11 cellular contexts compared by ENCODE assay signal in the genomic region with DNA sequence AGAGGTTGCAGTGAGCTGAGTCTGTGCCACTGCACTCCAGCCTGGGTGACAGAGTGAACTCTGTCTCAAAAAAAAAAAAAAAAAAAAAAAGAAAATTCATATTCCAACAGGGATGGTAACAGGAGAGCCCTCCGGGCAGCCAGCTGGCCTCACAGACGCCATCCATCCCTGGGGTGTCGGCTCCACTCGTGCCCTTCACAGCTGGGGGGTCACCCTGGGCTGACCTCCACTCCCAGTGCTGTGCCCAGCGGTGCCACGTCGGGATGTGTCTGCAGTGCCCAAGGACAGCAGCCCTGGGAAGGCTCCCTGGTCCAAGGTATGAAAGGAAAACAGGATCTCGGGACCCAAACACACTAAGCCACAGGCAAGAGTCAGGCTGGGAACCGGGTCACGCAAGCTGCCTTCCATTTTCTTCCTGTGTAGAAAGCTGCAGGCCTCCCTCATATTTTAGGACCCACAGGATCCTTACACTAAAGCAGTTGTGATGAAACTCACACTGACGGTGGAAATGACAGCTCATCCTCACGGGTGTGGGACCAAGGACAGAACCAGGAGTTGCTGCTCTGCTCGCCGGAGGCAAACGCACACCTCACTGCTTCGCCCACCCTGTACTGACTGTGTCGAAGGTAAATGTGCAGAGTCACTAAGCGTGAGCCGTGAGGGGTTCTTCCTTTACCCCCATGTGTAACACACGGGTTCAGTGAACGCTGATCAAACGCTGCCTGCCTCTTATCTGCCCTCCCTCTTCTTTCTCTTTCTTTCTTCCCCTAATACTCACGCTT. TPM values are rescaled to one million over a fixed set of nuclear protein-coding genes. Genes with fewer than 3 reads are reported as not detected.
A peak's percentile ranks its signal among the peaks of the same experiment; 100 is the strongest.
DNase-seq lines count a peak whose midpoint lies in the region; ATAC-seq and TF ChIP-seq lines count a peak whose summit lies in the region.
"Had no signal": no experiment of that assay in that cellular context is flagged by ENCODE, and none has a peak within 500 bp of the region (broad histone marks: within the 10 kb centered on the region; RNA-seq: fewer than 3 reads in every experiment).

No MANE protein-coding gene starts in this region.

- H3K27me3 ChIP-seq in heart right ventricle (no peaks in the 10 kb centered on the region), iPS-20b (ENCODE audit: insufficient read depth, low read length) (no peaks in the 10 kb centered on the region)

- no peaks in the 10 kb centered on the region for H3K9me3 Mint-ChIP-seq in activated T-cell treated with anti-CD3 and anti-CD28 coated beads, Interleukin-2, amount 50 U/mL, for 24 hours
- H3K9me3 Mint-ChIP-seq in stimulated activated naive CD8-positive, alpha-beta T cell treated with anti-CD3 and anti-CD28 coated beads, Interleukin-15, Interleukin-2, amounts not matched to agents 100 ng/mL and 50 ng/mL, for 24 hours = no peaks in the 10 kb centered on the region

- H3K9me3 ChIP-seq in heart right ventricle (no peaks in the 10 kb centered on the region), iPS-20b (ENCODE audit: insufficient read depth, low read depth, low read length) (no peaks in the 10 kb centered on the region)

- ATAC-seq in heart right ventricle (no peak), left cardiac atrium (no peak)
- ATAC-seq: PC-3 had no signal

- H3K4me3 Mint-ChIP-seq in activated T-cell treated with anti-CD3 and anti-CD28 coated beads, Interleukin-2, amount 50 U/mL, for 24 hours = peak overlapping the region; percentile 69
- H3K4me3 Mint-ChIP-seq in stimulated activated naive CD8-positive, alpha-beta T cell treated with anti-CD3 and anti-CD28 coated beads, Interleukin-15, Interleukin-2, amounts not matched to agents 100 ng/mL and 50 ng/mL, for 24 hours = peak overlapping the region; percentile 48

- H3K36me3 ChIP-seq in heart right ventricle (peaks cover 0 to 16% (median 0%) of the 10 kb centered on the region in 9 donors), iPS-20b (ENCODE audit: insufficient read depth, low read depth, low read length) (peaks cover 5% of the 10 kb centered on the region)

- peak overlapping the region; percentile 93 for H3K27ac Mint-ChIP-seq in activated T-cell treated with anti-CD3 and anti-CD28 coated beads, Interleukin-2, amount 50 U/mL, for 24 hours
- peak overlapping the region; percentile 76 for H3K27ac Mint-ChIP-seq in stimulated activated naive CD8-positive, alpha-beta T cell treated with anti-CD3 and anti-CD28 coated beads, Interleukin-15, Interleukin-2, amounts not matched to agents 100 ng/mL and 50 ng/mL, for 24 hours

- no peaks in the 10 kb centered on the region for H3K27me3 Mint-ChIP-seq in activated T-cell treated with anti-CD3 and anti-CD28 coated beads, Interleukin-2, amount 50 U/mL, for 24 hours
- H3K27me3 Mint-ChIP-seq in stimulated activated naive CD8-positive, alpha-beta T cell treated with anti-CD3 and anti-CD28 coated beads, Interleukin-15, Interleukin-2, amounts not matched to agents 100 ng/mL and 50 ng/mL, for 24 hours = no peaks in the 10 kb centered on the region

- no peak for TF ChIP-seq CTCF in heart right ventricle (IDR thresholded peaks at IDR 0.05)

- intact Hi-C loops in heart right ventricle (cut with DNase I) (no loop called here), left cardiac atrium (cut with DNase I) (no loop called here), head of caudate nucleus (cut with DNase I) (no loop called here)

- H3K4me1 Mint-ChIP-seq in activated T-cell treated with anti-CD3 and anti-CD28 coated beads, Interleukin-2, amount 50 U/mL, for 24 hours (ENCODE audit: low read depth) = peaks cover 90% of the 10 kb centered on the region
- H3K4me1 Mint-ChIP-seq in stimulated activated naive CD8-positive, alpha-beta T cell treated with anti-CD3 and anti-CD28 coated beads, Interleukin-15, Interleukin-2, amounts not matched to agents 100 ng/mL and 50 ng/mL, for 24 hours (ENCODE audit: low read depth) = peaks cover 60% of the 10 kb centered on the region

- peak overlapping the region; percentile 63 for H3K9ac ChIP-seq in iPS-20b (ENCODE audit: low read depth, low read length)

- peak overlapping the region in 1 of 10 donors; percentile 5 for H3K4me3 ChIP-seq in heart right ventricle
- peak overlapping the region; percentile 34; the same call in 1 of the 2 replicates for H3K4me3 ChIP-seq in iPS-20b (ENCODE audit: low read length)
- H3K4me3 ChIP-seq: GM12878 had no signal

- peaks cover 24% of the 10 kb centered on the region for H3K36me3 Mint-ChIP-seq in activated T-cell treated with anti-CD3 and anti-CD28 coated beads, Interleukin-2, amount 50 U/mL, for 24 hours (ENCODE audit: low read depth)
- no peaks in the 10 kb centered on the region for H3K36me3 Mint-ChIP-seq in stimulated activated naive CD8-positive, alpha-beta T cell treated with anti-CD3 and anti-CD28 coated beads, Interleukin-15, Interleukin-2, amounts not matched to agents 100 ng/mL and 50 ng/mL, for 24 hours (ENCODE audit: low read depth)

- peak overlapping the region; percentile 58 to 99 (median 97) for H3K27ac ChIP-seq in heart right ventricle
- H3K27ac ChIP-seq in iPS-20b (ENCODE audit: low read length) = peak overlapping the region; percentile 90

- DNase-seq in heart right ventricle (no peak), left cardiac atrium (no peak), NCI-H2029 (lab: John Stamatoyannopoulos, UW) (no peak), DMS79 treated with DMSO at 0.1 percent for 48 hours (lab: John Stamatoyannopoulos, UW) (no peak), head of caudate nucleus (no peak)
- DNase-seq in activated T-cell treated with anti-CD3 and anti-CD28 coated beads, Interleukin-2, amount 50 U/mL, for 24 hours = peak; percentile 59
- DNase-seq: dermis blood vessel endothelial cell, PC-3 had no signal

- WGBS in heart right ventricle, 2 donors = 58 to 65% methylated on average over 23 of the region's 23 CpGs

- H3K4me1 ChIP-seq in heart right ventricle (peaks cover 44 to 95% (median 93%) of the 10 kb centered on the region in 9 donors), iPS-20b (ENCODE audit: insufficient read depth, low read length) (peaks cover 25% of the 10 kb centered on the region; the same call in 1 of the 2 replicates)

RNA-seq across cellular contexts. Expression of a gene that starts 5.3 kb away (rescaled TPM):
- total RNA-seq in heart right ventricle = 100 to 1,000 TPM; 122 to 208 (median 146) TPM
- polyA plus RNA-seq in heart right ventricle = 100 to 1,000 TPM in 1 of 2 donors, 10 to 100 TPM in 1; 36.3 to 145 TPM
- 10 to 100 TPM; 53.7 to 54.1 TPM for total RNA-seq in left cardiac atrium
